Comparison of ENCODE assay signal across 11 cellular contexts in the genomic region with DNA sequence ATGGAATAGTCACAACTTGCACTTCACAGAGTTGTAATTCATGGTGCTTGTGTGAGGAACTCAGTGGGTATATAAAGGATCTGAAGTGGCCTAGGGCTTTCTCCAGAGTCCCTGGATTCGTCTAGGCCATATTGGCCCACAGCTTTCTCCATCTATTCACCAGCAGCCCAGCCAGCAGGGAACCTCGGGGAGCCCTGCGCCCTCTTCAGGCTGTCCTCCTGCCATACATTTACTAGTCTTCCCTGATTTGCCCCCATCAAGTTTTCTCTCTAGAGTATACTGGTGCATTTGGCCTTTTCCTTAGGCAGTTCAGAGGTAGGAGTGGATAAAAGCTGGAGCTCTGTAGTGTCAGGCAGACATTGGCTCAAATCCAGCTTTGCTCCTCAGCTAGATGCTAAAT.
DNase-seq lines count a peak whose midpoint lies in the region; ATAC-seq and TF ChIP-seq lines count a peak whose summit lies in the region.
"Had no signal": no experiment of that assay in that cellular context is flagged by ENCODE, and none has a peak within 500 bp of the region (broad histone marks: within the 10 kb centered on the region; RNA-seq: fewer than 3 reads in every experiment).

No MANE protein-coding gene starts in this region.

- H3K4me3 Mint-ChIP-seq in stimulated activated naive B cell treated with anti-CD40 and anti-IgM and Interleukin-4, amounts not matched to agents 10 μg/mL and 1 μg/mL and 100 μg/mL, for 72 hours = no peak overlapping the region
- H3K4me3 Mint-ChIP-seq: activated naive CD4-positive, alpha-beta T cell treated with anti-CD3 and anti-CD28 coated beads, Interleukin-2, amount 50 U/mL, for 24 hours; HFFc6 had no signal

- H3K27ac ChIP-seq in left ventricle myocardium inferior (replicated peaks) = no peak overlapping the region

- TF ChIP-seq CTCF in left ventricle myocardium inferior (IDR thresholded peaks at IDR 0.05; ENCODE audit: borderline replicate concordance) = peak; percentile 55

- H3K4me1 Mint-ChIP-seq in stimulated activated naive B cell treated with anti-CD40 and anti-IgM and Interleukin-4, amounts not matched to agents 10 μg/mL and 1 μg/mL and 100 μg/mL, for 72 hours = no peaks in the 10 kb centered on the region
- H3K4me1 Mint-ChIP-seq: activated naive CD4-positive, alpha-beta T cell treated with anti-CD3 and anti-CD28 coated beads, Interleukin-2, amount 50 U/mL, for 24 hours had no signal

- H3K9me3 Mint-ChIP-seq in stimulated activated naive B cell treated with anti-CD40 and anti-IgM and Interleukin-4, amounts not matched to agents 10 μg/mL and 1 μg/mL and 100 μg/mL, for 72 hours = peaks cover 4 to 7% of the 10 kb centered on the region in 2 donors
- H3K9me3 Mint-ChIP-seq: activated naive CD4-positive, alpha-beta T cell treated with anti-CD3 and anti-CD28 coated beads, Interleukin-2, amount 50 U/mL, for 24 hours had no signal

- intact Hi-C loops in left ventricle myocardium inferior (cut with micrococcal nuclease) = no loop called here
- intact Hi-C loops in Right ventricle myocardium superior (cut with DNase I) = no loop called here
- intact Hi-C loops in head of caudate nucleus (cut with DNase I) = loop anchor here (10.0 kb wide), 1 partner anchor 274 kb away; a partner anchor contains a TSS

- H3K36me3 Mint-ChIP-seq in stimulated activated naive B cell treated with anti-CD40 and anti-IgM and Interleukin-4, amounts not matched to agents 10 μg/mL and 1 μg/mL and 100 μg/mL, for 72 hours = no peaks in the 10 kb centered on the region
- H3K36me3 Mint-ChIP-seq: activated naive CD4-positive, alpha-beta T cell treated with anti-CD3 and anti-CD28 coated beads, Interleukin-2, amount 50 U/mL, for 24 hours had no signal

- no peaks in the 10 kb centered on the region for H3K9me3 ChIP-seq in left ventricle myocardium inferior (replicated peaks)

- peaks cover 0 to 8% of the 10 kb centered on the region in 2 donors for H3K27me3 Mint-ChIP-seq in stimulated activated naive B cell treated with anti-CD40 and anti-IgM and Interleukin-4, amounts not matched to agents 10 μg/mL and 1 μg/mL and 100 μg/mL, for 72 hours
- H3K27me3 Mint-ChIP-seq: activated naive CD4-positive, alpha-beta T cell treated with anti-CD3 and anti-CD28 coated beads, Interleukin-2, amount 50 U/mL, for 24 hours had no signal

- no peak overlapping the region for H3K4me3 ChIP-seq in left ventricle myocardium inferior

- peaks cover 6% of the 10 kb centered on the region for H3K4me1 ChIP-seq in left ventricle myocardium inferior

- no peak overlapping the region for H3K27ac Mint-ChIP-seq in stimulated activated naive B cell treated with anti-CD40 and anti-IgM and Interleukin-4, amounts not matched to agents 10 μg/mL and 1 μg/mL and 100 μg/mL, for 72 hours
- H3K27ac Mint-ChIP-seq: activated naive CD4-positive, alpha-beta T cell treated with anti-CD3 and anti-CD28 coated beads, Interleukin-2, amount 50 U/mL, for 24 hours; HFFc6 had no signal

- H3K36me3 ChIP-seq in left ventricle myocardium inferior = no peaks in the 10 kb centered on the region

- DNase-seq in left ventricle myocardium inferior (no peak), Right ventricle myocardium superior (no peak), NCI-H2227 treated with DMSO at 0.1 percent for 48 hours (lab: John Stamatoyannopoulos, UW) (peak; percentile 12), head of caudate nucleus (peak in 22 of 42 donors; percentile 11 to 74 (median 28))
- no peak for DNase-seq in stimulated activated naive B cell treated with anti-CD40 and anti-IgM and Interleukin-4, amounts not matched to agents 10 μg/mL and 1 μg/mL and 100 μg/mL, for 72 hours
- DNase-seq: foreskin fibroblast, HFFc6 had no signal

- ATAC-seq in Right ventricle myocardium superior (ENCODE audit: poor library complexity) = no peak
- no peak for ATAC-seq in GM18873 (IDR thresholded peaks at IDR 0.05; ENCODE audit: low FRiP score, unreplicated experiment)
- ATAC-seq in stimulated activated naive B cell treated with anti-CD40 and anti-IgM and Interleukin-4, amounts not matched to agents 10 μg/mL and 1 μg/mL and 100 μg/mL, for 72 hours (replicated peaks) = no peak
- ATAC-seq in GM21619 (IDR thresholded peaks at IDR 0.05; ENCODE audit: unreplicated experiment) = no peak
- no peak for ATAC-seq in GM18868 (IDR thresholded peaks at IDR 0.05; ENCODE audit: unreplicated experiment)

- H3K27me3 ChIP-seq in left ventricle myocardium inferior (ENCODE audit: low read depth) = peaks cover 12% of the 10 kb centered on the region

Comparison
In these comparisons a context has a peak if more than half of its experiments do, and no peak if none do; other contexts are left out.
1. DNase-seq: peak in NCI-H2227 treated with DMSO at 0.1 percent for 48 hours (single experiment) and head of caudate nucleus (22 of 42); none in left ventricle myocardium inferior (single experiment), Right ventricle myocardium superior (single experiment) and stimulated activated naive B cell treated with anti-CD40 and anti-IgM and Interleukin-4, amounts not matched to agents 10 μg/mL and 1 μg/mL and 100 μg/mL, for 72 hours (single experiment).